Comparison of ENCODE assay signal across 8 cellular contexts in genomic region chr2:172427990-172428840, GRCh38. TPM values are rescaled to one million over a fixed set of nuclear protein-coding genes. Genes with fewer than 3 reads are reported as not detected.
DNase-seq lines count a peak whose midpoint lies in the region; ATAC-seq, FAIRE-seq and TF ChIP-seq lines count a peak whose summit lies in the region.

No MANE protein-coding gene starts in this region.

- TF ChIP-seq CTCF in Caco-2 (IDR thresholded peaks at IDR 0.05; ENCODE audit: insufficient read depth in 1 of 2, low read depth in 1 of 2, low read length in 1 of 2, severe bottlenecking in 1 of 2, unreplicated experiment in 1 of 2) = peak; percentile 24 to 46
- no peak for TF ChIP-seq CTCF in WTC11 (IDR thresholded peaks at IDR 0.05)

- no peaks in the 10 kb centered on the region for H3K9me3 ChIP-seq in Caco-2

- POLR2A ChIA-PET in Caco-2 (lab: Charles Lee) = interaction anchor here (1.0 to 1.9 kb wide), 3 partner anchors 13 to 89 kb away, joined by 4 to 16 read pairs (median 9); no protein-coding TSS in a partner anchor
- POLR2A ChIA-PET in WTC11 (lab: Charles Lee) = interaction anchor here (0.6 to 2.3 kb wide), 7 partner anchors 14 to 285 kb away, joined by 3 to 12 read pairs (median 7); no protein-coding TSS in a partner anchor

- peak; percentile 38 for ATAC-seq in WTC11

- no peaks in the 10 kb centered on the region for H3K36me3 Mint-ChIP-seq in Caco-2 (ENCODE audit: insufficient read depth, unreplicated experiment)
- H3K36me3 Mint-ChIP-seq in WTC11 = no peaks in the 10 kb centered on the region

- H3K36me3 ChIP-seq in Caco-2 (ENCODE audit: control insufficient read depth, insufficient read depth, low read length) = no peaks in the 10 kb centered on the region

- H3K27me3 ChIP-seq in Caco-2 (replicated peaks; ENCODE audit: control insufficient read depth, insufficient read depth, low read length) = no peaks in the 10 kb centered on the region

- CTCF ChIA-PET in Caco-2 (lab: Charles Lee) = interaction anchor here (1.0 to 4.2 kb wide), 8 partner anchors 13 to 724 kb away, joined by 3 to 80 read pairs (median 4); no protein-coding TSS in a partner anchor
- CTCF ChIA-PET in WTC11 (lab: Charles Lee) = interaction anchor here (0.6 to 6.1 kb wide), 13 partner anchors 11 to 1231 kb away, joined by 3 to 88 read pairs (median 3); no protein-coding TSS in a partner anchor

- H3K9me3 Mint-ChIP-seq in Caco-2 (ENCODE audit: unreplicated experiment) (no peaks in the 10 kb centered on the region), WTC11 (no peaks in the 10 kb centered on the region)

- no TSS peak for BruUV-seq in Caco-2 (replicated peaks; lab: Mats Ljungman, UMichigan)

- intact Hi-C loops in Caco-2 (cut with micrococcal nuclease; ENCODE audit: unreplicated experiment) = loop anchor here (1.0 kb wide), 4 partner anchors 12 to 256 kb away; no protein-coding TSS in a partner anchor

- H3K27me3 Mint-ChIP-seq in Caco-2 (ENCODE audit: insufficient read depth, unreplicated experiment) (no peaks in the 10 kb centered on the region), WTC11 (ENCODE audit: low read depth) (peaks cover 13% of the 10 kb centered on the region)

- H3K4me1 Mint-ChIP-seq in Caco-2 (ENCODE audit: low read depth, unreplicated experiment) (no peaks in the 10 kb centered on the region), WTC11 (peaks cover 20% of the 10 kb centered on the region)

- H3K4me3 Mint-ChIP-seq in Caco-2 (ENCODE audit: unreplicated experiment) (peak overlapping the region; percentile 70), WTC11 (peak overlapping the region; percentile 91)

- peaks cover 25% of the 10 kb centered on the region for H3K4me1 ChIP-seq in Caco-2

- DNase-seq in Caco-2 (peak; percentile 76 to 80), KBM-7 (peak; percentile 41), WTC11 (ENCODE audit: low spot score) (peak; percentile 62), cerebellar cortex (ENCODE audit: low spot score) (peak; percentile 14), left kidney (ENCODE audit: low read depth, low spot score) (peak; percentile 88), GM19239 (ENCODE audit: insufficient read length, low spot score) (no peak), H54 (ENCODE audit: insufficient read length, low spot score) (no peak)
- peak in 2 of 3 donors; percentile 40 to 41 for DNase-seq in stimulated activated CD4-positive, alpha-beta T cell treated with anti-CD3 and anti-CD28 coated beads, TNF-alpha, amount 100 ng/mL, for 1 hour (ENCODE audit: low read depth in 3 of 3, low spot score in 1 of 3)

- H3K4me3 ChIP-seq in Caco-2 (ENCODE audit: low read depth, low read length) = peak overlapping the region; percentile 90

- no peak for FAIRE-seq in GM19239 (lab: Jason Lieb, UNC)
- FAIRE-seq in H54 (lab: Jason Lieb, UNC) = no peak

- TF ChIP-seq POLR2A in H54 (IDR thresholded peaks at IDR 0.05; ENCODE audit: low read depth, low read length) = no peak

- peak overlapping the region; percentile 84 for H3K27ac Mint-ChIP-seq in Caco-2 (ENCODE audit: unreplicated experiment)
- H3K27ac Mint-ChIP-seq in WTC11 = peak overlapping the region; percentile 87

- in situ Hi-C loops in KBM-7 (cut with MboI; ENCODE audit: low pct_unique_long_range_greater_than_20kb, low sequenced_read_pairs) = no loop called here

TF ChIP-seq in WTC11, 78 proteins besides CTCF, POLR2A, EP300 and RAD21:
- TF ChIP-seq GABPB1 (CRISPR knock-in tag; IDR thresholded peaks at IDR 0.05) (peak; percentile 38; the same call in 1 of the 2 replicates), NFYB (CRISPR knock-in tag; conservative IDR thresholded peaks at IDR 0.05; ENCODE audit: low read depth) (no peak), NR2C2 (CRISPR knock-in tag; IDR thresholded peaks at IDR 0.05) (no peak), ATF6 (CRISPR knock-in tag; IDR thresholded peaks at IDR 0.05) (no peak), MYBL2 (CRISPR knock-in tag; IDR thresholded peaks at IDR 0.05) (0 out of 2 replicates have a peak, but pooled peaks have one; percentile 22), IRF1 (CRISPR knock-in tag; IDR thresholded peaks at IDR 0.05) (no peak), MXD4 (CRISPR knock-in tag; IDR thresholded peaks at IDR 0.05; ENCODE audit: borderline replicate concordance) (no peak)
- TF ChIP-seq, protein P1, sequence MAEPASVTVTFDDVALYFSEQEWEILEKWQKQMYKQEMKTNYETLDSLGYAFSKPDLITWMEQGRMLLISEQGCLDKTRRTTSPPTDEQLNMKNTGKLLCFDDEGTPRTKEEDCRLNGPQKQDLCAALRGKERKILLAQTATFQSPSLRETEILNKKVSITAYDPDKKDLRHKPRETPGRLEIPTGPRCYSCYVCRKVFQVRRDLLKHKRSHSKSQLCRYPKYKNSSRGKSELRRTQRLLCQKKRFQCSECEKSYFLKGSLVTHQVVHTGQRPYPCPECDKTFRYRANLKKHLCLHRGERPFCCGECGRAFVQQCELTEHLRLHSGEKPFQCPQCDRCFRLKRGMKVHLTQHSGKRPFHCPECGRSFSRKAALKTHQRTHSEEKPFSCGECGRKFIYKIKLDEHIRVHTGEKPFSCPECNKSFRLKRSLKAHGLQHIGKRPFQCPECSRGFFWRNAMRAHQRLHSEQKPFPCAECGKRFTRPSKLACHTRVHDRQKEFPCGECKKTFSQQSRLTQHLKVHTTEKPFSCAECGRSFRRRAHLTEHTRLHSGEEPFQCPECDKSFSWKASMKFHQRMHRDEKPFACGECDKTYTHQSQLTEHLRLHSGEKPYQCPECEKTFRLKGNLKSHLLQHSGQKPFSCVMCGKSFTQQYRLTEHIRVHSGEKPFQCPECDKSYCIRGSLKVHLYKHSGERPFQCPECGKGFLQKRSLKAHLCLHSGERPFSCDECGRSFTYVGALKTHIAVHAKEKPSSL (CRISPR knock-in tag; conservative IDR thresholded peaks at IDR 0.05) = no peak
- TF ChIP-seq, protein P2, sequence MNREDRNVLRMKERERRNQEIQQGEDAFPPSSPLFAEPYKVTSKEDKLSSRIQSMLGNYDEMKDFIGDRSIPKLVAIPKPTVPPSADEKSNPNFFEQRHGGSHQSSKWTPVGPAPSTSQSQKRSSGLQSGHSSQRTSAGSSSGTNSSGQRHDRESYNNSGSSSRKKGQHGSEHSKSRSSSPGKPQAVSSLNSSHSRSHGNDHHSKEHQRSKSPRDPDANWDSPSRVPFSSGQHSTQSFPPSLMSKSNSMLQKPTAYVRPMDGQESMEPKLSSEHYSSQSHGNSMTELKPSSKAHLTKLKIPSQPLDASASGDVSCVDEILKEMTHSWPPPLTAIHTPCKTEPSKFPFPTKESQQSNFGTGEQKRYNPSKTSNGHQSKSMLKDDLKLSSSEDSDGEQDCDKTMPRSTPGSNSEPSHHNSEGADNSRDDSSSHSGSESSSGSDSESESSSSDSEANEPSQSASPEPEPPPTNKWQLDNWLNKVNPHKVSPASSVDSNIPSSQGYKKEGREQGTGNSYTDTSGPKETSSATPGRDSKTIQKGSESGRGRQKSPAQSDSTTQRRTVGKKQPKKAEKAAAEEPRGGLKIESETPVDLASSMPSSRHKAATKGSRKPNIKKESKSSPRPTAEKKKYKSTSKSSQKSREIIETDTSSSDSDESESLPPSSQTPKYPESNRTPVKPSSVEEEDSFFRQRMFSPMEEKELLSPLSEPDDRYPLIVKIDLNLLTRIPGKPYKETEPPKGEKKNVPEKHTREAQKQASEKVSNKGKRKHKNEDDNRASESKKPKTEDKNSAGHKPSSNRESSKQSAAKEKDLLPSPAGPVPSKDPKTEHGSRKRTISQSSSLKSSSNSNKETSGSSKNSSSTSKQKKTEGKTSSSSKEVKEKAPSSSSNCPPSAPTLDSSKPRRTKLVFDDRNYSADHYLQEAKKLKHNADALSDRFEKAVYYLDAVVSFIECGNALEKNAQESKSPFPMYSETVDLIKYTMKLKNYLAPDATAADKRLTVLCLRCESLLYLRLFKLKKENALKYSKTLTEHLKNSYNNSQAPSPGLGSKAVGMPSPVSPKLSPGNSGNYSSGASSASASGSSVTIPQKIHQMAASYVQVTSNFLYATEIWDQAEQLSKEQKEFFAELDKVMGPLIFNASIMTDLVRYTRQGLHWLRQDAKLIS (CRISPR knock-in tag; IDR thresholded peaks at IDR 0.05; ENCODE audit: borderline replicate concordance) = peak; percentile 19; the same call in 1 of the 2 replicates

RNA-seq across cellular contexts. Expression of gene ITGA6, which starts 0.8 kb away (rescaled TPM):
- total RNA-seq in Caco-2 (2022) = 27.8 and 33.0 TPM in 2 replicates
- 78.8 to 83.6 TPM (median 82.4 TPM) in 3 replicates for total RNA-seq in WTC11 (2021)

Comparison
In these comparisons a context has a peak if more than half of its experiments do, and no peak if none do; other contexts are left out.
1. DNase-seq: peak in Caco-2 (2 of 2), KBM-7 (single experiment), WTC11 (single experiment), cerebellar cortex (single experiment), left kidney (single experiment) and stimulated activated CD4-positive, alpha-beta T cell treated with anti-CD3 and anti-CD28 coated beads, TNF-alpha, amount 100 ng/mL, for 1 hour (2 of 3); none in GM19239 (single experiment) and H54 (single experiment).